In the genomic region with DNA sequence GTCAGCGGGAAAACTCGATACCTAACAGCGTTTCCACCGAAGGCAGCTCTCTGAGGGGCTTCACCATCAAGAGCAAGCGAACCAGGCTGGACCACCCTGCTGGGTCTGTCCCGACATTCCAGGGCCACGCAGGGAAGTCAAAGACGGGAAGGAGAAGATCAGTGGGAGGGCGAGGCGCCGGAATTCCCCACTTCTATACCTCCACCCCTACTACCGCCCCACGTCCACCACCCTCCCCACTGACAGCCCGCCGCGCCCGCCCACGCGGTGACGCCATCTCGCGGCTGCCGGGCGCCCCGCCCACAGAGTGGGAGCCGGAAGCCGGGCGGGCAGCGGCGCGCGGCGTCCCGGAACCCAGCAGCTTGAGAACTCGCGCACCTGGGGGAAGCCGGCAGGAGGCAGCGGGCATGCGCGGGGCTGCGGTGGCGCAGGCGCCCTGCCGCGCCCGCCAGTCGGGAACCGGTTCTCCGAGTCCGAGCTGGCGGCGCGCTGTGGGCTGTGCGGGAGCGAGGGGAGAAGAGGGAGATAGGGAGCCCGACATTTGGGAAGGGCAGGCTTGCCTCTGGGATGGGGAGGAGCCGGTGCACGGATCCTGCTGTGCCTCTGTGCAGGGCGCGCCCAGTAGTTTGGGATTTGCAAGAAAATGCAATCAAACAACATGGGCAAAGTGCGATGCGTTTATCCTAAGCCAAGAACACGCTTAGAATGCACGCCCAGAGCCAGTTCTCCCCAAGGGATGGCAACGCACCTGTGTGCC, we compare ENCODE assay signal across 8 cellular contexts. TPM values are rescaled to one million over a fixed set of nuclear protein-coding genes. Genes with fewer than 3 reads are reported as not detected.
A peak's percentile ranks its signal among the peaks of the same experiment; 100 is the strongest.
DNase-seq lines count a peak whose midpoint lies in the region; ATAC-seq and TF ChIP-seq lines count a peak whose summit lies in the region.

No MANE protein-coding gene starts in this region.

- H3K27me3 ChIP-seq in H9 (ENCODE audit: insufficient read depth, low read length) (no peaks in the 10 kb centered on the region), foreskin keratinocyte (no peaks in the 10 kb centered on the region), neuron (ENCODE audit: insufficient read depth, low read length) (no peaks in the 10 kb centered on the region), stomach smooth muscle (ENCODE audit: control insufficient read depth in 1 of 2, insufficient read depth in 2 of 2, low read length in 2 of 2) (no peaks in the 10 kb centered on the region)

- H3K79me1 ChIP-seq in H9 (ENCODE audit: insufficient read depth, low read depth, low read length, poor library complexity, severe bottlenecking), result no peaks in the 10 kb centered on the region

- no peaks in the 10 kb centered on the region; a peak in 1 of 7 replicates for H3K36me3 Mint-ChIP-seq in H9 (ENCODE audit: insufficient read depth in 1 of 3, low read depth in 3 of 3)

- peak; percentile 78 for ATAC-seq in foreskin keratinocyte

- H3K9me3 ChIP-seq in H9 (ENCODE audit: control insufficient read depth, low read depth, low read length) (no peaks in the 10 kb centered on the region), neuron (ENCODE audit: low read length) (no peaks in the 10 kb centered on the region), stomach smooth muscle (ENCODE audit: control insufficient read depth in 2 of 2, low read length in 2 of 2) (no peaks in the 10 kb centered on the region)

- H3T11ph ChIP-seq in H9 (ENCODE audit: low read length), result no peak overlapping the region

- DNase-seq in GDM1 (lab: John Stamatoyannopoulos, UW), result peak; percentile 92
- DNase-seq in H9, result peak; percentile 84
- DNase-seq in M059J (ENCODE audit: low read depth), result peak; percentile 82
- peak; percentile 81 for DNase-seq in SIG-M5 treated with dmso at 0.1 percent for 504 hours (lab: John Stamatoyannopoulos, UW; ENCODE audit: unreplicated experiment)
- DNase-seq in activated gamma-delta T cell treated with anti-CD3 and anti-CD28 coated beads, Interleukin-2, amount 50 U/mL, for 16 hours (ENCODE audit: low read depth), result peak; percentile 91
- DNase-seq in foreskin keratinocyte, result peak; percentile 58 to 74

- TF ChIP-seq CTCF in H9 (conservative IDR thresholded peaks at IDR 0.05) (no peak), foreskin keratinocyte (conservative IDR thresholded peaks at IDR 0.05) (no peak)

- peaks cover 40 to 41% of the 10 kb centered on the region in 2 experiments for H3K4me1 Mint-ChIP-seq in H9

- H3K4ac ChIP-seq in H9 (ENCODE audit: low read depth, low read length), result no peak overlapping the region

- H3K4me3 ChIP-seq in neuron (ENCODE audit: low read length) (peak overlapping the region; percentile 94), stomach smooth muscle (ENCODE audit: low read length in 2 of 2) (peak overlapping the region; percentile 91 to 97)

- peak overlapping the region; percentile 40 for H3K9ac ChIP-seq in H9 (ENCODE audit: extremely low read depth, insufficient read length, low read length)
- H3K9ac ChIP-seq in stomach smooth muscle (ENCODE audit: low read length in 2 of 2), result peak overlapping the region; percentile 83 to 86

- no peak overlapping the region for H2BK20ac ChIP-seq in H9 (ENCODE audit: low read depth, low read length, poor library complexity, severe bottlenecking)

- H3K27ac ChIP-seq in H9 (ENCODE audit: insufficient read length, low read depth, low read length) (no peak overlapping the region), foreskin keratinocyte (peak overlapping the region; percentile 41), stomach smooth muscle (ENCODE audit: low read length) (peak overlapping the region; percentile 80)

- no peak overlapping the region for H4K91ac ChIP-seq in H9 (ENCODE audit: insufficient read length, low read depth, low read length)

- peak overlapping the region; percentile 84 to 87 for H3K4me3 Mint-ChIP-seq in H9

- peaks cover 19% of the 10 kb centered on the region for H3K23me2 ChIP-seq in H9 (ENCODE audit: insufficient read length, low read depth, low read length, poor library complexity, severe bottlenecking)

- H2AFZ ChIP-seq in H9 (ENCODE audit: low read length) (no peak overlapping the region), neuron (ENCODE audit: low read depth, low read length) (peak overlapping the region; percentile 96)

- no peak overlapping the region for H2AK5ac ChIP-seq in H9 (ENCODE audit: insufficient read length, low read length)

- no peak overlapping the region for H2BK120ac ChIP-seq in H9 (ENCODE audit: low read depth, low read length, poor library complexity, severe bottlenecking)

- no peak overlapping the region for H2BK15ac ChIP-seq in H9 (ENCODE audit: low read depth, low read length)

- H3K27ac Mint-ChIP-seq in H9, result peak overlapping the region in 1 of 3 experiments; percentile 87; a peak in 2 of 7 replicates

- no peaks in the 10 kb centered on the region for H3K79me2 ChIP-seq in H9 (ENCODE audit: insufficient read depth, low read length)

- H3K14ac ChIP-seq in H9 (ENCODE audit: insufficient read depth, low read length), result no peak overlapping the region; the same call in 1 of the 2 replicates

- no peak overlapping the region for H3K56ac ChIP-seq in H9 (ENCODE audit: insufficient read length, low read depth, low read length)

- no peaks in the 10 kb centered on the region for H3K36me3 ChIP-seq in neuron (ENCODE audit: insufficient read depth, low read length)
- no peaks in the 10 kb centered on the region for H3K36me3 ChIP-seq in stomach smooth muscle (ENCODE audit: control insufficient read depth in 2 of 2, insufficient read depth in 2 of 2, low read length in 2 of 2)

- peak overlapping the region; percentile 93 for H3K4me2 ChIP-seq in H9 (ENCODE audit: insufficient read depth, insufficient read length, low read length)

- H3K27me3 Mint-ChIP-seq in H9 (ENCODE audit: low read depth), result no peaks in the 10 kb centered on the region

- no peak overlapping the region for H3K23ac ChIP-seq in H9 (ENCODE audit: insufficient read length, low read depth, low read length)

- H3K4me1 ChIP-seq in H9 (ENCODE audit: insufficient read depth, low read length) (no peaks in the 10 kb centered on the region; the same call in 1 of the 2 replicates), foreskin keratinocyte (peaks cover 14% of the 10 kb centered on the region), neuron (ENCODE audit: insufficient read depth, low read length) (peaks cover 21% of the 10 kb centered on the region), stomach smooth muscle (ENCODE audit: control insufficient read depth, insufficient read depth, low read length) (peaks cover 14% of the 10 kb centered on the region)

- no peak overlapping the region for H2BK12ac ChIP-seq in H9 (ENCODE audit: insufficient read length, low read depth, low read length)

- no peaks in the 10 kb centered on the region for H4K20me1 ChIP-seq in H9 (ENCODE audit: control insufficient read depth, insufficient read depth, insufficient read length)

- H2BK5ac ChIP-seq in H9 (ENCODE audit: insufficient read length, low read length), result no peak overlapping the region

- H4K8ac ChIP-seq in H9 (replicated peaks; ENCODE audit: insufficient read length, low read depth, low read length), result no peak overlapping the region

- H3K9me3 Mint-ChIP-seq in H9, result no peaks in the 10 kb centered on the region; a peak in 1 of 5 replicates

- no peak overlapping the region for H3K18ac ChIP-seq in H9 (ENCODE audit: insufficient read length, low read depth, low read length)

- H4K5ac ChIP-seq in H9 (ENCODE audit: insufficient read length, low read depth, low read length), result no peak overlapping the region

- WGBS in H9 (ENCODE audit: extremely low coverage, insufficient read length, low lambda C conversion rate), result no CpG with 5 or more reads among the region's 65 CpGs

RNA-seq across cellular contexts. Expression of a gene that starts 3.2 kb away (rescaled TPM):
- 25.8 and 26.2 TPM in 2 replicates for total RNA-seq in H9 (2021)
- total RNA-seq in M059J (2014; rRNA removed; shearing (Covaris generic)), result 21.2 and 29.3 TPM in 2 replicates
- 18.0 and 18.7 TPM in 2 replicates for total RNA-seq in foreskin keratinocyte
- 8.4 and 8.6 TPM in 2 replicates for polyA plus RNA-seq in foreskin keratinocyte
